Comparison of ENCODE assay signal across 18 cellular contexts in genomic region chr7:18224138-18224537, GRCh38.
DNase-seq lines count a peak whose midpoint lies in the region; ATAC-seq, FAIRE-seq and TF ChIP-seq lines count a peak whose summit lies in the region.
"Had no signal": no experiment of that assay in that cellular context is flagged by ENCODE, and none has a peak within 500 bp of the region (broad histone marks: within the 10 kb centered on the region; RNA-seq: fewer than 3 reads in every experiment).

No MANE protein-coding gene starts in this region.

- POLR2A ChIA-PET in SK-N-SH (lab: Yijun Ruan, JAX): no interaction called here

- intact Hi-C loops in tibial artery (cut with DNase I; ENCODE audit: low total_unique reads): no loop called here

- no peaks in the 10 kb centered on the region for H3F3A ChIP-seq in SK-N-SH (replicated peaks; ENCODE audit: insufficient read depth)

- H3K4me1 ChIP-seq in OCI-LY3 (ENCODE audit: low read length) (peaks cover 55% of the 10 kb centered on the region), gastroesophageal sphincter (peaks cover 14 to 85% (median 38%) of the 10 kb centered on the region in 3 donors), tibial artery (peaks cover 0 to 68% (median 7%) of the 10 kb centered on the region in 4 donors), BE2C (no peaks in the 10 kb centered on the region), SK-N-SH (ENCODE audit: control insufficient read depth in 1 of 2, insufficient read depth in 2 of 2, low read depth in 1 of 2, low read length in 1 of 2) (no peaks in the 10 kb centered on the region; a peak in 1 of 4 replicates)

- H2AFZ ChIP-seq in OCI-LY3 (ENCODE audit: low read depth, low read length): no peak overlapping the region
- H2AFZ ChIP-seq in SK-N-SH (ENCODE audit: low read depth): no peak overlapping the region

- ATAC-seq in gastroesophageal sphincter (no peak), GM19023 (IDR thresholded peaks at IDR 0.05; ENCODE audit: unreplicated experiment) (no peak)

- no peak for TF ChIP-seq EP300 in gastroesophageal sphincter (IDR thresholded peaks at IDR 0.05)
- TF ChIP-seq EP300 in SK-N-SH (IDR thresholded peaks at IDR 0.05; ENCODE audit: borderline replicate concordance in 1 of 2, low read depth in 1 of 2, low read length in 1 of 2): no peak

- H3K27me3 ChIP-seq in OCI-LY3 (ENCODE audit: low read depth, low read length) (no peaks in the 10 kb centered on the region), gastroesophageal sphincter (no peaks in the 10 kb centered on the region), tibial artery (no peaks in the 10 kb centered on the region), BE2C (no peaks in the 10 kb centered on the region), SK-N-SH (ENCODE audit: insufficient read depth) (no peaks in the 10 kb centered on the region; the same call in 1 of the 2 replicates)

- H3K9me3 ChIP-seq in OCI-LY3 (ENCODE audit: insufficient read depth, low read length) (no peaks in the 10 kb centered on the region), gastroesophageal sphincter (no peaks in the 10 kb centered on the region), tibial artery (no peaks in the 10 kb centered on the region), BE2C (no peaks in the 10 kb centered on the region), SK-N-SH (no peaks in the 10 kb centered on the region)

- H3K4me3 ChIP-seq in OCI-LY3 (ENCODE audit: low read length) (peak overlapping the region; percentile 23; the same call in 1 of the 2 replicates), gastroesophageal sphincter (no peak overlapping the region), tibial artery (no peak overlapping the region), BE2C (ENCODE audit: low read depth, low read length) (no peak overlapping the region), SK-N-SH (ENCODE audit: low read depth in 2 of 2, low read length in 1 of 2) (no peak overlapping the region)

- TF ChIP-seq CTCF in OCI-LY3 (IDR thresholded peaks at IDR 0.05; ENCODE audit: low read depth, low read length) (no peak), gastroesophageal sphincter (IDR thresholded peaks at IDR 0.05) (no peak), tibial artery (IDR thresholded peaks at IDR 0.05) (no peak), BE2C (IDR thresholded peaks at IDR 0.05; ENCODE audit: low read depth, low read length) (no peak), SK-N-SH (IDR thresholded peaks at IDR 0.05) (no peak)

- no peak for TF ChIP-seq RAD21 in SK-N-SH (IDR thresholded peaks at IDR 0.05; ENCODE audit: low read length)

- H3K27ac ChIP-seq in OCI-LY3 (ENCODE audit: low read length) (peak overlapping the region; percentile 92), gastroesophageal sphincter (peak overlapping the region; percentile 68 to 98 (median 79)), tibial artery (peak overlapping the region; percentile 36 to 58), SK-N-SH (ENCODE audit: low read depth in 2 of 2, low read length in 1 of 2) (no peak overlapping the region)

- H3K79me2 ChIP-seq in OCI-LY3 (ENCODE audit: low read length) (no peaks in the 10 kb centered on the region), SK-N-SH (ENCODE audit: insufficient read depth) (no peaks in the 10 kb centered on the region)

- no peaks in the 10 kb centered on the region for H3K36me3 ChIP-seq in OCI-LY3 (replicated peaks; ENCODE audit: low read depth, low read length)
- no peaks in the 10 kb centered on the region for H3K36me3 ChIP-seq in gastroesophageal sphincter
- H3K36me3 ChIP-seq in tibial artery: no peaks in the 10 kb centered on the region
- H3K36me3 ChIP-seq in BE2C: no peaks in the 10 kb centered on the region
- H3K36me3 ChIP-seq in SK-N-SH (replicated peaks in 1 of 2; ENCODE audit: control insufficient read depth in 1 of 2, insufficient read depth in 2 of 2, low read length in 1 of 2): no peaks in the 10 kb centered on the region

- H4K20me1 ChIP-seq in OCI-LY3 (ENCODE audit: insufficient read depth, low read length): no peaks in the 10 kb centered on the region
- no peaks in the 10 kb centered on the region for H4K20me1 ChIP-seq in SK-N-SH (ENCODE audit: insufficient read depth)

- DNase-seq in H54 (ENCODE audit: insufficient read length, low spot score) (no peak), tibial artery (no peak), BE2C (no peak), SK-N-SH (no peak), cerebellum (ENCODE audit: low spot score) (no peak)
- DNase-seq: ACHN; AML-193; Calu3; CD4-positive, alpha-beta T cell; DMS53; HCEC 1CT; Karpas-422; NCI-H187; NCI-H526 treated with DMSO at 0.1 percent for 48 hours; SHP77 treated with DMSO at 0.1 percent for 48 hours had no signal

- no peak for TF ChIP-seq POLR2A in H54 (IDR thresholded peaks at IDR 0.05; ENCODE audit: low read depth, low read length)
- no peak for TF ChIP-seq POLR2A in gastroesophageal sphincter (IDR thresholded peaks at IDR 0.05)

- peak; percentile 69 for FAIRE-seq in H54 (lab: Jason Lieb, UNC)

- H3K9me2 ChIP-seq in SK-N-SH: no peaks in the 10 kb centered on the region

- H3K4me2 ChIP-seq in OCI-LY3 (ENCODE audit: low read length) (peak overlapping the region; percentile 39), SK-N-SH (no peak overlapping the region)

- CTCF ChIA-PET in SK-N-SH (lab: Yijun Ruan, JAX): interaction anchor here (2.8 kb wide), 1 partner anchor 9 kb away, joined by 14 read pairs; no protein-coding TSS in a partner anchor

- WGBS in gastroesophageal sphincter (ENCODE audit: low coverage in 1 of 2), 2 donors: 100% methylated on average over 1 of the region's 1 CpG
- WGBS in SK-N-SH (ENCODE audit: low lambda C conversion rate): 79% methylated on average over 1 of the region's 1 CpG

- H3K9ac ChIP-seq in OCI-LY3 (ENCODE audit: low read length): peak overlapping the region; percentile 59; the same call in 1 of the 2 replicates
- no peak overlapping the region for H3K9ac ChIP-seq in SK-N-SH

TF ChIP-seq in SK-N-SH, 30 proteins besides CTCF, POLR2A, EP300 and RAD21:
- no peak for TF ChIP-seq IRF3 (IDR thresholded peaks at IDR 0.05; ENCODE audit: low read depth, low read length)
- no peak for TF ChIP-seq TCF12 (IDR thresholded peaks at IDR 0.05)
- TF ChIP-seq PBX3 (IDR thresholded peaks at IDR 0.05): no peak
- no peak for TF ChIP-seq RCOR1 (IDR thresholded peaks at IDR 0.05; ENCODE audit: low read length)
- TF ChIP-seq SMC3 (IDR thresholded peaks at IDR 0.05; ENCODE audit: low read depth, low read length): no peak
- TF ChIP-seq MEF2A (IDR thresholded peaks at IDR 0.05; ENCODE audit: borderline replicate concordance, low read depth): no peak
- TF ChIP-seq ELF1 (IDR thresholded peaks at IDR 0.05): no peak
- TF ChIP-seq EZH2phosphoT487 (IDR thresholded peaks at IDR 0.05; ENCODE audit: borderline replicate concordance, low read depth): no peak
- no peak for TF ChIP-seq FOXJ3 (CRISPR knock-in tag; IDR thresholded peaks at IDR 0.05)
- no peak for TF ChIP-seq JUND (IDR thresholded peaks at IDR 0.05)

Comparison
In these comparisons a context has a peak if more than half of its experiments do, and no peak if none do; other contexts are left out.
1. H3K27ac ChIP-seq: peak in OCI-LY3 (single experiment), gastroesophageal sphincter (4 of 4) and tibial artery (2 of 2); none in SK-N-SH (0 of 2).